ENCODE assay signal across 1 cellular context in the genomic region with DNA sequence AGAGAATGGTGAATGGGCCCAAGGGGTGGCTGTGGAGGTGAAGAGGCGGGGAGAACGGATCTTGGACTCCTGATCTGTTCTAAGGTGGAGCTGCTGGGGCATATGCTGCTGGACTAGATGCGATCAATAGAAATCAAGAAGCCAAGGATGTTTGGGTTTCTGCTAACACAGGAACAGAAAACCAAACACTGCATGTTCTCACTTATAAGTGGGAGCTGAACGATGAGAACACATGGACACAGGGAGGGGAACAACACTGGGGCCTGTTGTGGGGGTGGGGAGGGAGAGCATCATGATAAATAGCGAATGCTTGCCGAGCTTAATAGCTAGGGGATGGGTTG.
A peak's percentile ranks its signal among the peaks of the same experiment; 100 is the strongest.
TF ChIP-seq lines count a peak whose summit lies in the region.

No MANE protein-coding gene starts in this region.

TF ChIP-seq in HepG2, 621 proteins besides CTCF, POLR2A, EP300 and RAD21 (continued from another document and continues in another):
- TF ChIP-seq, protein P1, sequence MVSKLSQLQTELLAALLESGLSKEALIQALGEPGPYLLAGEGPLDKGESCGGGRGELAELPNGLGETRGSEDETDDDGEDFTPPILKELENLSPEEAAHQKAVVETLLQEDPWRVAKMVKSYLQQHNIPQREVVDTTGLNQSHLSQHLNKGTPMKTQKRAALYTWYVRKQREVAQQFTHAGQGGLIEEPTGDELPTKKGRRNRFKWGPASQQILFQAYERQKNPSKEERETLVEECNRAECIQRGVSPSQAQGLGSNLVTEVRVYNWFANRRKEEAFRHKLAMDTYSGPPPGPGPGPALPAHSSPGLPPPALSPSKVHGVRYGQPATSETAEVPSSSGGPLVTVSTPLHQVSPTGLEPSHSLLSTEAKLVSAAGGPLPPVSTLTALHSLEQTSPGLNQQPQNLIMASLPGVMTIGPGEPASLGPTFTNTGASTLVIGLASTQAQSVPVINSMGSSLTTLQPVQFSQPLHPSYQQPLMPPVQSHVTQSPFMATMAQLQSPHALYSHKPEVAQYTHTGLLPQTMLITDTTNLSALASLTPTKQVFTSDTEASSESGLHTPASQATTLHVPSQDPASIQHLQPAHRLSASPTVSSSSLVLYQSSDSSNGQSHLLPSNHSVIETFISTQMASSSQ (IDR thresholded peaks at IDR 0.05; ENCODE audit: low read depth) = no peak
- TF ChIP-seq, protein P1 (CRISPR knock-in tag; IDR thresholded peaks at IDR 0.05; ENCODE audit: borderline replicate concordance) = no peak
- no peak for TF ChIP-seq AGO1 (IDR thresholded peaks at IDR 0.05; ENCODE audit: low read depth, low read length, poor library complexity, severe bottlenecking)
- TF ChIP-seq ZNF670 (CRISPR knock-in tag; IDR thresholded peaks at IDR 0.05; ENCODE audit: borderline replicate concordance) = no peak
- TF ChIP-seq ZNF263 (CRISPR knock-in tag; IDR thresholded peaks at IDR 0.05) = 0 out of 2 replicates have a peak, but pooled peaks have one; percentile 5
- TF ChIP-seq RARA (CRISPR knock-in tag; IDR thresholded peaks at IDR 0.05) = no peak
- TF ChIP-seq, protein P2, sequence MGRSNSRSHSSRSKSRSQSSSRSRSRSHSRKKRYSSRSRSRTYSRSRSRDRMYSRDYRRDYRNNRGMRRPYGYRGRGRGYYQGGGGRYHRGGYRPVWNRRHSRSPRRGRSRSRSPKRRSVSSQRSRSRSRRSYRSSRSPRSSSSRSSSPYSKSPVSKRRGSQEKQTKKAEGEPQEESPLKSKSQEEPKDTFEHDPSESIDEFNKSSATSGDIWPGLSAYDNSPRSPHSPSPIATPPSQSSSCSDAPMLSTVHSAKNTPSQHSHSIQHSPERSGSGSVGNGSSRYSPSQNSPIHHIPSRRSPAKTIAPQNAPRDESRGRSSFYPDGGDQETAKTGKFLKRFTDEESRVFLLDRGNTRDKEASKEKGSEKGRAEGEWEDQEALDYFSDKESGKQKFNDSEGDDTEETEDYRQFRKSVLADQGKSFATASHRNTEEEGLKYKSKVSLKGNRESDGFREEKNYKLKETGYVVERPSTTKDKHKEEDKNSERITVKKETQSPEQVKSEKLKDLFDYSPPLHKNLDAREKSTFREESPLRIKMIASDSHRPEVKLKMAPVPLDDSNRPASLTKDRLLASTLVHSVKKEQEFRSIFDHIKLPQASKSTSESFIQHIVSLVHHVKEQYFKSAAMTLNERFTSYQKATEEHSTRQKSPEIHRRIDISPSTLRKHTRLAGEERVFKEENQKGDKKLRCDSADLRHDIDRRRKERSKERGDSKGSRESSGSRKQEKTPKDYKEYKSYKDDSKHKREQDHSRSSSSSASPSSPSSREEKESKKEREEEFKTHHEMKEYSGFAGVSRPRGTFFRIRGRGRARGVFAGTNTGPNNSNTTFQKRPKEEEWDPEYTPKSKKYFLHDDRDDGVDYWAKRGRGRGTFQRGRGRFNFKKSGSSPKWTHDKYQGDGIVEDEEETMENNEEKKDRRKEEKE (IDR thresholded peaks at IDR 0.05) = no peak
- no peak for TF ChIP-seq ZNF605 (CRISPR knock-in tag; IDR thresholded peaks at IDR 0.05)
- no peak for TF ChIP-seq SUZ12 (IDR thresholded peaks at IDR 0.05; ENCODE audit: low read depth, low read length)
- TF ChIP-seq, protein P3, sequence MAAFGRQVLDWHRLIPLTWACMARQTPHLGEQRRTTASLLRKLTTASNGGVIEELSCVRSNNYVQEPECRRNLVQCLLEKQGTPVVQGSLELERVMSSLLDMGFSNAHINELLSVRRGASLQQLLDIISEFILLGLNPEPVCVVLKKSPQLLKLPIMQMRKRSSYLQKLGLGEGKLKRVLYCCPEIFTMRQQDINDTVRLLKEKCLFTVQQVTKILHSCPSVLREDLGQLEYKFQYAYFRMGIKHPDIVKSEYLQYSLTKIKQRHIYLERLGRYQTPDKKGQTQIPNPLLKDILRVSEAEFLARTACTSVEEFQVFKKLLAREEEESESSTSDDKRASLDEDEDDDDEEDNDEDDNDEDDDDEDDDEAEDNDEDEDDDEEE (CRISPR knock-in tag; IDR thresholded peaks at IDR 0.05) = 0 out of 2 replicates have a peak, but pooled peaks have one; percentile 9
- no peak for TF ChIP-seq SIX4 (CRISPR knock-in tag; IDR thresholded peaks at IDR 0.05)
- TF ChIP-seq RXRB (CRISPR knock-in tag; IDR thresholded peaks at IDR 0.05; ENCODE audit: borderline replicate concordance) = no peak
- no peak for TF ChIP-seq ZSCAN21 (CRISPR knock-in tag; IDR thresholded peaks at IDR 0.05; ENCODE audit: borderline replicate concordance)
- TF ChIP-seq ZNF20 (CRISPR knock-in tag; IDR thresholded peaks at IDR 0.05) = no peak
- TF ChIP-seq ZSCAN22 (CRISPR knock-in tag; IDR thresholded peaks at IDR 0.05) = no peak
- TF ChIP-seq, protein P4, sequence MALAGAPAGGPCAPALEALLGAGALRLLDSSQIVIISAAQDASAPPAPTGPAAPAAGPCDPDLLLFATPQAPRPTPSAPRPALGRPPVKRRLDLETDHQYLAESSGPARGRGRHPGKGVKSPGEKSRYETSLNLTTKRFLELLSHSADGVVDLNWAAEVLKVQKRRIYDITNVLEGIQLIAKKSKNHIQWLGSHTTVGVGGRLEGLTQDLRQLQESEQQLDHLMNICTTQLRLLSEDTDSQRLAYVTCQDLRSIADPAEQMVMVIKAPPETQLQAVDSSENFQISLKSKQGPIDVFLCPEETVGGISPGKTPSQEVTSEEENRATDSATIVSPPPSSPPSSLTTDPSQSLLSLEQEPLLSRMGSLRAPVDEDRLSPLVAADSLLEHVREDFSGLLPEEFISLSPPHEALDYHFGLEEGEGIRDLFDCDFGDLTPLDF (CRISPR knock-in tag; IDR thresholded peaks at IDR 0.05) = 0 out of 2 replicates have a peak, but pooled peaks have one; percentile 46
- TF ChIP-seq ZNF101 (CRISPR knock-in tag; IDR thresholded peaks at IDR 0.05; ENCODE audit: borderline replicate concordance, low read depth) = no peak
- TF ChIP-seq, protein P5, sequence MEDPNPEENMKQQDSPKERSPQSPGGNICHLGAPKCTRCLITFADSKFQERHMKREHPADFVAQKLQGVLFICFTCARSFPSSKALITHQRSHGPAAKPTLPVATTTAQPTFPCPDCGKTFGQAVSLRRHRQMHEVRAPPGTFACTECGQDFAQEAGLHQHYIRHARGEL (CRISPR knock-in tag; IDR thresholded peaks at IDR 0.05) = 0 out of 2 replicates have a peak, but pooled peaks have one; percentile 1
- TF ChIP-seq ZNF790 (CRISPR knock-in tag; IDR thresholded peaks at IDR 0.05; ENCODE audit: borderline replicate concordance) = no peak; the same call in 1 of the 2 replicates
- 0 out of 2 replicates have a peak, but pooled peaks have one; percentile 15 for TF ChIP-seq ZNF776 (CRISPR knock-in tag; IDR thresholded peaks at IDR 0.05)
- TF ChIP-seq CENPT (CRISPR knock-in tag; IDR thresholded peaks at IDR 0.05; ENCODE audit: low read depth) = no peak
- TF ChIP-seq TSC22D2 (CRISPR knock-in tag; IDR thresholded peaks at IDR 0.05; ENCODE audit: borderline replicate concordance) = no peak
- TF ChIP-seq PHF20 (CRISPR knock-in tag; IDR thresholded peaks at IDR 0.05) = 0 out of 2 replicates have a peak, but pooled peaks have one; percentile 3
- no peak for TF ChIP-seq ZNF556 (CRISPR knock-in tag; IDR thresholded peaks at IDR 0.05; ENCODE audit: borderline replicate concordance)
- TF ChIP-seq, protein P6, sequence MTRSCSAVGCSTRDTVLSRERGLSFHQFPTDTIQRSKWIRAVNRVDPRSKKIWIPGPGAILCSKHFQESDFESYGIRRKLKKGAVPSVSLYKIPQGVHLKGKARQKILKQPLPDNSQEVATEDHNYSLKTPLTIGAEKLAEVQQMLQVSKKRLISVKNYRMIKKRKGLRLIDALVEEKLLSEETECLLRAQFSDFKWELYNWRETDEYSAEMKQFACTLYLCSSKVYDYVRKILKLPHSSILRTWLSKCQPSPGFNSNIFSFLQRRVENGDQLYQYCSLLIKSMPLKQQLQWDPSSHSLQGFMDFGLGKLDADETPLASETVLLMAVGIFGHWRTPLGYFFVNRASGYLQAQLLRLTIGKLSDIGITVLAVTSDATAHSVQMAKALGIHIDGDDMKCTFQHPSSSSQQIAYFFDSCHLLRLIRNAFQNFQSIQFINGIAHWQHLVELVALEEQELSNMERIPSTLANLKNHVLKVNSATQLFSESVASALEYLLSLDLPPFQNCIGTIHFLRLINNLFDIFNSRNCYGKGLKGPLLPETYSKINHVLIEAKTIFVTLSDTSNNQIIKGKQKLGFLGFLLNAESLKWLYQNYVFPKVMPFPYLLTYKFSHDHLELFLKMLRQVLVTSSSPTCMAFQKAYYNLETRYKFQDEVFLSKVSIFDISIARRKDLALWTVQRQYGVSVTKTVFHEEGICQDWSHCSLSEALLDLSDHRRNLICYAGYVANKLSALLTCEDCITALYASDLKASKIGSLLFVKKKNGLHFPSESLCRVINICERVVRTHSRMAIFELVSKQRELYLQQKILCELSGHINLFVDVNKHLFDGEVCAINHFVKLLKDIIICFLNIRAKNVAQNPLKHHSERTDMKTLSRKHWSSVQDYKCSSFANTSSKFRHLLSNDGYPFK (CRISPR knock-in tag; IDR thresholded peaks at IDR 0.05; ENCODE audit: borderline replicate concordance) = 0 out of 2 replicates have a peak, but pooled peaks have one; percentile 15
- TF ChIP-seq POLR2AphosphoS5 (IDR thresholded peaks at IDR 0.05; ENCODE audit: low read depth, low read length) = no peak
- 0 out of 2 replicates have a peak, but pooled peaks have one; percentile 17 for TF ChIP-seq PAWR (CRISPR knock-in tag; IDR thresholded peaks at IDR 0.05; ENCODE audit: borderline replicate concordance)
- TF ChIP-seq NFE2L1 (CRISPR knock-in tag; IDR thresholded peaks at IDR 0.05; ENCODE audit: borderline replicate concordance) = 0 out of 2 replicates have a peak, but pooled peaks have one; percentile 8
- TF ChIP-seq, protein P7, sequence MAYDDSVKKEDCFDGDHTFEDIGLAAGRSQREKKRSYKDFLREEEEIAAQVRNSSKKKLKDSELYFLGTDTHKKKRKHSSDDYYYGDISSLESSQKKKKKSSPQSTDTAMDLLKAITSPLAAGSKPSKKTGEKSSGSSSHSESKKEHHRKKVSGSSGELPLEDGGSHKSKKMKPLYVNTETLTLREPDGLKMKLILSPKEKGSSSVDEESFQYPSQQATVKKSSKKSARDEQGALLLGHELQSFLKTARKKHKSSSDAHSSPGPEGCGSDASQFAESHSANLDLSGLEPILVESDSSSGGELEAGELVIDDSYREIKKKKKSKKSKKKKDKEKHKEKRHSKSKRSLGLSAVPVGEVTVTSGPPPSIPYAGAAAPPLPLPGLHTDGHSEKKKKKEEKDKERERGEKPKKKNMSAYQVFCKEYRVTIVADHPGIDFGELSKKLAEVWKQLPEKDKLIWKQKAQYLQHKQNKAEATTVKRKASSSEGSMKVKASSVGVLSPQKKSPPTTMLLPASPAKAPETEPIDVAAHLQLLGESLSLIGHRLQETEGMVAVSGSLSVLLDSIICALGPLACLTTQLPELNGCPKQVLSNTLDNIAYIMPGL (CRISPR knock-in tag; IDR thresholded peaks at IDR 0.05; ENCODE audit: borderline replicate concordance in 1 of 2, low read depth in 1 of 2) = no peak; a peak in 1 of 4 replicates
- TF ChIP-seq, protein P8, sequence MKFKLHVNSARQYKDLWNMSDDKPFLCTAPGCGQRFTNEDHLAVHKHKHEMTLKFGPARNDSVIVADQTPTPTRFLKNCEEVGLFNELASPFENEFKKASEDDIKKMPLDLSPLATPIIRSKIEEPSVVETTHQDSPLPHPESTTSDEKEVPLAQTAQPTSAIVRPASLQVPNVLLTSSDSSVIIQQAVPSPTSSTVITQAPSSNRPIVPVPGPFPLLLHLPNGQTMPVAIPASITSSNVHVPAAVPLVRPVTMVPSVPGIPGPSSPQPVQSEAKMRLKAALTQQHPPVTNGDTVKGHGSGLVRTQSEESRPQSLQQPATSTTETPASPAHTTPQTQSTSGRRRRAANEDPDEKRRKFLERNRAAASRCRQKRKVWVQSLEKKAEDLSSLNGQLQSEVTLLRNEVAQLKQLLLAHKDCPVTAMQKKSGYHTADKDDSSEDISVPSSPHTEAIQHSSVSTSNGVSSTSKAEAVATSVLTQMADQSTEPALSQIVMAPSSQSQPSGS (CRISPR knock-in tag; IDR thresholded peaks at IDR 0.05) = no peak; the same call in 1 of the 2 replicates
- TF ChIP-seq, protein P9, sequence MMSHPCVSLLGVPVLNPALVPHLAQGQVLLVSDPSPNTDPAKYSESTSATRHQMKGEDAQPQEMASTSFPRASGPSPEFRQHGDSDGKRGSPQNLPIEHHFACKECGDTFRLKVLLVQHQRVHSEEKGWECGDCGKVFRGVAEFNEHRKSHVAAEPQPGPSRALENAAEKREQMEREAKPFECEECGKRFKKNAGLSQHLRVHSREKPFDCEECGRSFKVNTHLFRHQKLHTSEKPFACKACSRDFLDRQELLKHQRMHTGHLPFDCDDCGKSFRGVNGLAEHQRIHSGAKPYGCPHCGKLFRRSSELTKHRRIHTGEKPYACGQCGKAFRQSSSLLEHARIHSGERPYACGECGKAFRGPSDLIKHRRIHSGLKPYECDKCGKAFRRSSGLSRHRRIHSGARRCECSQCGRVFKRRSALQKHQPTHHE (CRISPR knock-in tag; IDR thresholded peaks at IDR 0.05; ENCODE audit: borderline replicate concordance) = 0 out of 2 replicates have a peak, but pooled peaks have one; percentile 18
- TF ChIP-seq TCF7L2 (IDR thresholded peaks at IDR 0.05; ENCODE audit: low read depth, low read length) = no peak
- 0 out of 2 replicates have a peak, but pooled peaks have one; percentile 40 for TF ChIP-seq ZNF557 (CRISPR knock-in tag; IDR thresholded peaks at IDR 0.05)
- TF ChIP-seq, protein P10, sequence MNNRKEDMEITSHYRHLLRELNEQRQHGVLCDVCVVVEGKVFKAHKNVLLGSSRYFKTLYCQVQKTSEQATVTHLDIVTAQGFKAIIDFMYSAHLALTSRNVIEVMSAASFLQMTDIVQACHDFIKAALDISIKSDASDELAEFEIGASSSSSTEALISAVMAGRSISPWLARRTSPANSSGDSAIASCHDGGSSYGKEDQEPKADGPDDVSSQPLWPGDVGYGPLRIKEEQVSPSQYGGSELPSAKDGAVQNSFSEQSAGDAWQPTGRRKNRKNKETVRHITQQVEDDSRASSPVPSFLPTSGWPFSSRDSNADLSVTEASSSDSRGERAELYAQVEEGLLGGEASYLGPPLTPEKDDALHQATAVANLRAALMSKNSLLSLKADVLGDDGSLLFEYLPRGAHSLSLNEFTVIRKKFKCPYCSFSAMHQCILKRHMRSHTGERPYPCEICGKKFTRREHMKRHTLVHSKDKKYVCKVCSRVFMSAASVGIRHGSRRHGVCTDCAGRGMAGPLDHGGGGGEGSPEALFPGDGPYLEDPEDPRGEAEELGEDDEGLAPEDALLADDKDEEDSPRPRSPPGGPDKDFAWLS (CRISPR knock-in tag; IDR thresholded peaks at IDR 0.05; ENCODE audit: borderline replicate concordance) = no peak
- no peak for TF ChIP-seq ZMYM2 (CRISPR knock-in tag; IDR thresholded peaks at IDR 0.05)
